9 cellular contexts compared by ENCODE assay signal in the genomic region with DNA sequence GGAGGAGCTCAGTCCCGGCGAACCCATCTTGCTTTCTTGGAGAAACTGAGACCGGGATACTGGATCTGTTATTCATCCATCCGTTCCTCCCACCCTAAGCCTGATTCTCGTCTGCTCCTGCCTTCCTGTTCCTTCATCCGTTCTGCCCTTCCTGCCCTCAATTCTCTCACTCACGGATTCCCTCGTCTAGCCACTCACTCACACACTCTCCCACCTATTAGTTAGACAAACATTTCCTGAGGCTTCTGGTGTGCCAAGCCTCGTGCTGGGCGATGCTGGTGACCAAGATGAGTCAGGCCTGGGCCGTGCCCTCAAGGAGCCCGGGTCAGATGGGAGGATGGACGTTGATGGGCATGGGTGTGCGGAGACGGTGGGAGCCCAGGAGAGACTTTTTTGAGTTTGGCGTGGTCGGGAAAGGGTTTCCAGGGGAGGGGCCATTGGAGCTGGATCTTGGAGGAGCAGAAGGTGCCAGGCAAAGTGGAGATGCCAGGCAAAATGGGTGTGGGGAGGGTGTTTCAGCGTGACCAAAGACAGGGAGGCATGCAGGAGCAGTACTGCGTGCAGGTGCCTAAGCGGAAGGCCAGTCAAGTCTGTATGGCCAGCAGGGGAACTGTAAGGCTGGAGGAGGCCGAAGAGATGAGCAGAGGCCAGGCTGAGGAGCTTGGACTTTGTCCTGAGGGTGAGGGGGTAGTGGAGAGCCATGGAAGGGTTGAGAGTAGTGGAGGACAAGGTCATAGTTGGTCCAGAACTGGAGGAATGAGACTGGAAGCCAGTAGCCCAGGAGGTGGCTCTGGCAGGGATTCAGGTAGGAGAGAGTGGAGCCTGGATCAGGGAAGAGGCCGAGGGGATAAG. TPM values are rescaled to one million over a fixed set of nuclear protein-coding genes. Genes with fewer than 3 reads are reported as not detected.
A peak's percentile ranks its signal among the peaks of the same experiment; 100 is the strongest.
DNase-seq lines count a peak whose midpoint lies in the region; ATAC-seq lines count a peak whose summit lies in the region.
"Had no signal": no experiment of that assay in that cellular context is flagged by ENCODE, and none has a peak within 500 bp of the region (broad histone marks: within the 10 kb centered on the region; RNA-seq: fewer than 3 reads in every experiment).

No MANE protein-coding gene starts in this region.

- peak overlapping the region; percentile 92 to 97 (median 94) for H3K4me3 Mint-ChIP-seq in IgD-negative memory B cell
- peak overlapping the region; percentile 86 to 99 (median 96) for H3K4me3 Mint-ChIP-seq in naive B cell

- DNase-seq in AG20443 (ENCODE audit: low spot score) (peak; percentile 30), cerebellum (ENCODE audit: low spot score) (peak; percentile 49), naive B cell (no peak), DMS53 (lab: John Stamatoyannopoulos, UW) (no peak), GM19240 (ENCODE audit: insufficient read length, low spot score) (no peak), GM19238 (ENCODE audit: insufficient read length, low spot score) (no peak)

- H3K27me3 Mint-ChIP-seq in IgD-negative memory B cell, result no peaks in the 10 kb centered on the region
- peaks cover 0 to 6% (median 4%) of the 10 kb centered on the region in 3 donors for H3K27me3 Mint-ChIP-seq in naive B cell

- H3K9me3 Mint-ChIP-seq in IgD-negative memory B cell, result no peaks in the 10 kb centered on the region
- no peaks in the 10 kb centered on the region for H3K9me3 Mint-ChIP-seq in naive B cell

- peaks cover 21 to 30% (median 28%) of the 10 kb centered on the region in 3 donors for H3K4me1 Mint-ChIP-seq in IgD-negative memory B cell
- peaks cover 45 to 60% (median 54%) of the 10 kb centered on the region in 3 donors for H3K4me1 Mint-ChIP-seq in naive B cell

- ATAC-seq in naive B cell (ENCODE audit: low read depth in 2 of 2) (no peak), HG03520 (IDR thresholded peaks at IDR 0.05; ENCODE audit: unreplicated experiment) (no peak)

- H3K27ac Mint-ChIP-seq in IgD-negative memory B cell, result peak overlapping the region; percentile 90 to 92 (median 91)
- H3K27ac Mint-ChIP-seq in naive B cell, result peak overlapping the region; percentile 92 to 99 (median 96)

- H3K36me3 Mint-ChIP-seq in IgD-negative memory B cell (peaks cover 4% of the 10 kb centered on the region), naive B cell (no peaks in the 10 kb centered on the region)

RNA-seq across cellular contexts. Expression of a gene that starts 7.4 kb away (rescaled TPM):
- 42.5 TPM for polyA plus RNA-seq in IgD-negative memory B cell
- not detected for total RNA-seq in cerebellum
- polyA plus RNA-seq in naive B cell (ENCODE audit: low read depth in 6 of 6), result 10 to 100 TPM; 24.1 to 53.3 (median 37.7) TPM

RNA-seq across cellular contexts. Expression of a gene that starts 29.6 kb away (rescaled TPM):
- 15.0 TPM for polyA plus RNA-seq in IgD-negative memory B cell
- total RNA-seq in cerebellum, result 13.0 TPM
- polyA plus RNA-seq in naive B cell (ENCODE audit: low read depth in 6 of 6), result 10 to 100 TPM in 4 of 6 donors, 1 to 10 TPM in 2; 7.2 to 16.5 (median 11.6) TPM

RNA-seq across cellular contexts. Expression of a gene that starts 45.2 kb away (rescaled TPM):
- polyA plus RNA-seq in IgD-negative memory B cell (0.25 TPM), naive B cell (ENCODE audit: low read depth in 6 of 6) (not detected)
- total RNA-seq in cerebellum, result not detected
- total RNA-seq: left colon had no signal

Comparison
In these comparisons a context has a peak if more than half of its experiments do, and no peak if none do; other contexts are left out.
1. DNase-seq: peak in AG20443 (single experiment) and cerebellum (single experiment); none in naive B cell (single experiment), DMS53 (single experiment), GM19240 (single experiment) and GM19238 (single experiment).